Comparison of ENCODE assay signal across 8 cellular contexts in genomic region chr16:57187508-57187854, GRCh38. TPM values are rescaled to one million over a fixed set of nuclear protein-coding genes. Genes with fewer than 3 reads are reported as not detected.
A peak's percentile ranks its signal among the peaks of the same experiment; 100 is the strongest.
DNase-seq lines count a peak whose midpoint lies in the region; ATAC-seq and TF ChIP-seq lines count a peak whose summit lies in the region.

No MANE protein-coding gene starts in this region.

- H3K4me3 ChIP-seq in GM12865 (ENCODE audit: low read depth, low read length) = peak overlapping the region; percentile 91
- peak overlapping the region; percentile 62 for H3K4me3 ChIP-seq in NT2/D1 (ENCODE audit: insufficient read length, low read depth)
- peak overlapping the region; percentile 99 for H3K4me3 ChIP-seq in effector memory CD4-positive, alpha-beta T cell (ENCODE audit: insufficient read depth, low read depth, low read length, poor library complexity, severe bottlenecking)
- H3K4me3 ChIP-seq in osteoblast (ENCODE audit: insufficient read depth, low read length) = peak overlapping the region; percentile 85

- DNase-seq in GM12865 (ENCODE audit: low read depth) = peak; percentile 59
- no peak for DNase-seq in NT2/D1 (ENCODE audit: low read depth, low spot score)
- no peak for DNase-seq in effector memory CD4-positive, alpha-beta T cell
- no peak for DNase-seq in osteoblast (ENCODE audit: insufficient read length, low spot score, missing footprints)
- no peak for DNase-seq in stimulated activated CD4-positive, alpha-beta T cell treated with anti-CD3 and anti-CD28 coated beads, Interleukin-12 subunit alpha, Interleukin-12 subunit beta, amount 100 ng/mL, for 4 hours
- DNase-seq in medulla oblongata (ENCODE audit: extremely low spot score) = no peak

- no peaks in the 10 kb centered on the region for H3K4me1 ChIP-seq in NT2/D1 (ENCODE audit: insufficient read depth, insufficient read length)
- H3K4me1 ChIP-seq in effector memory CD4-positive, alpha-beta T cell (ENCODE audit: control insufficient read depth, insufficient read depth, low read length, poor library complexity, severe bottlenecking) = peaks cover 9% of the 10 kb centered on the region
- H3K4me1 ChIP-seq in osteoblast (ENCODE audit: insufficient read depth, low read length) = peaks cover 37% of the 10 kb centered on the region

- peak overlapping the region; percentile 92 for H3K27ac ChIP-seq in effector memory CD4-positive, alpha-beta T cell (ENCODE audit: insufficient read depth, low read length, poor library complexity, severe bottlenecking)
- peak overlapping the region; percentile 86 for H3K27ac ChIP-seq in osteoblast (ENCODE audit: low read depth, low read length)

- peaks cover 3% of the 10 kb centered on the region for H4K20me1 ChIP-seq in osteoblast (ENCODE audit: insufficient read depth, low read length)

- peaks cover 95% of the 10 kb centered on the region for H3K79me2 ChIP-seq in osteoblast (ENCODE audit: insufficient read depth, low read length)

- peaks cover 3% of the 10 kb centered on the region for H3K36me3 ChIP-seq in NT2/D1 (ENCODE audit: insufficient read depth, insufficient read length, low read length)
- H3K36me3 ChIP-seq in effector memory CD4-positive, alpha-beta T cell (ENCODE audit: control insufficient read depth, insufficient read depth, low read length) = no peaks in the 10 kb centered on the region
- no peaks in the 10 kb centered on the region for H3K36me3 ChIP-seq in osteoblast (ENCODE audit: insufficient read depth, low read length)

- H3K9me3 ChIP-seq in NT2/D1 (ENCODE audit: insufficient read depth, low read length) (no peaks in the 10 kb centered on the region), osteoblast (ENCODE audit: low read depth, low read length) (no peaks in the 10 kb centered on the region)
- no peaks in the 10 kb centered on the region for H3K9me3 ChIP-seq in effector memory CD4-positive, alpha-beta T cell (ENCODE audit: control insufficient read depth, low read length)

- peak overlapping the region; percentile 95 for H3K4me2 ChIP-seq in osteoblast (ENCODE audit: insufficient read depth, low read length)

- peak overlapping the region; percentile 92 for H3K9ac ChIP-seq in NT2/D1 (ENCODE audit: insufficient read length, low read depth)

- peak overlapping the region; percentile 76 for H2AFZ ChIP-seq in osteoblast (ENCODE audit: low read length)

- no peaks in the 10 kb centered on the region for H3K27me3 ChIP-seq in NT2/D1 (ENCODE audit: insufficient read depth, insufficient read length)
- H3K27me3 ChIP-seq in effector memory CD4-positive, alpha-beta T cell (replicated peaks; ENCODE audit: control insufficient read depth, insufficient read depth, low read length, poor library complexity, severe bottlenecking) = no peaks in the 10 kb centered on the region
- no peaks in the 10 kb centered on the region for H3K27me3 ChIP-seq in osteoblast (ENCODE audit: insufficient read depth, low read length)

- no peak for TF ChIP-seq CTCF in GM12865 (IDR thresholded peaks at IDR 0.05; ENCODE audit: insufficient read depth, low read depth, low read length, missing control alignments)
- no peak for TF ChIP-seq CTCF in osteoblast (IDR thresholded peaks at IDR 0.05; ENCODE audit: extremely low read depth, low read depth, low read length)

- ATAC-seq in GM19023 (IDR thresholded peaks at IDR 0.05; ENCODE audit: unreplicated experiment) (no peak), GM21367 (IDR thresholded peaks at IDR 0.05; ENCODE audit: unreplicated experiment) (no peak)

RNA-seq across cellular contexts. Expression of gene RSPRY1, which starts 1.4 kb away (rescaled TPM):
- 51.6 and 57.2 TPM in 2 replicates for total RNA-seq in osteoblast

RNA-seq across cellular contexts. Expression of gene PSME3IP1, which starts 1.6 kb away (rescaled TPM):
- total RNA-seq in osteoblast = 53.9 and 70.2 TPM in 2 replicates

RNA-seq across cellular contexts. Expression of gene ARL2BP, which starts 57.6 kb away (rescaled TPM):
- 85.8 and 88.4 TPM in 2 replicates for total RNA-seq in osteoblast
